ENCODE assay signal across 1 cellular context in the genomic region with DNA sequence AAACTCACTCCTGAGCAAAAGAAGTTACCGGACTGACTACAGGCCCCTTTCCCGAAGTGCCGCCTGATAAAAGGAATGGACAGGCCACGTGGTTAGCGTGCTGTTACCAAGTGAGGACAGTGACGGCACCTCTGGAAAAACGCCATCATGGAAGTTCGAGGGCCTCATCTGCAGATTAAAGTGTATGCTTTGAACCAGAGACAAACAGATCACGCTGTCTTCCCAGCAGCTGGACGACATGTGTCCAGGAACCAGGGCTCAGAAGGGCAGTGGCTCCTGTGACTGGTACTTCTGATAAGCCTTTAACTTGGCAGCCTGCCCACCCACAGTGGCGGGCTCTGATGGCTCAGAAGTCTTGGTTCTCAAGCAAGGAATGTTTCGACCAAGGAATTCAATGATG.
A peak's percentile ranks its signal among the peaks of the same experiment; 100 is the strongest.
TF ChIP-seq lines count a peak whose summit lies in the region.

No MANE protein-coding gene starts in this region.

TF ChIP-seq in HepG2, 621 proteins besides CTCF, POLR2A, EP300 and RAD21 (continued from another document):
- no peak for TF ChIP-seq MIER3 (CRISPR knock-in tag; IDR thresholded peaks at IDR 0.05; ENCODE audit: borderline replicate concordance)
- TF ChIP-seq ZNF614 (CRISPR knock-in tag; IDR thresholded peaks at IDR 0.05; ENCODE audit: borderline replicate concordance) = 0 out of 2 replicates have a peak, but pooled peaks have one; percentile 41
- TF ChIP-seq, protein P1, sequence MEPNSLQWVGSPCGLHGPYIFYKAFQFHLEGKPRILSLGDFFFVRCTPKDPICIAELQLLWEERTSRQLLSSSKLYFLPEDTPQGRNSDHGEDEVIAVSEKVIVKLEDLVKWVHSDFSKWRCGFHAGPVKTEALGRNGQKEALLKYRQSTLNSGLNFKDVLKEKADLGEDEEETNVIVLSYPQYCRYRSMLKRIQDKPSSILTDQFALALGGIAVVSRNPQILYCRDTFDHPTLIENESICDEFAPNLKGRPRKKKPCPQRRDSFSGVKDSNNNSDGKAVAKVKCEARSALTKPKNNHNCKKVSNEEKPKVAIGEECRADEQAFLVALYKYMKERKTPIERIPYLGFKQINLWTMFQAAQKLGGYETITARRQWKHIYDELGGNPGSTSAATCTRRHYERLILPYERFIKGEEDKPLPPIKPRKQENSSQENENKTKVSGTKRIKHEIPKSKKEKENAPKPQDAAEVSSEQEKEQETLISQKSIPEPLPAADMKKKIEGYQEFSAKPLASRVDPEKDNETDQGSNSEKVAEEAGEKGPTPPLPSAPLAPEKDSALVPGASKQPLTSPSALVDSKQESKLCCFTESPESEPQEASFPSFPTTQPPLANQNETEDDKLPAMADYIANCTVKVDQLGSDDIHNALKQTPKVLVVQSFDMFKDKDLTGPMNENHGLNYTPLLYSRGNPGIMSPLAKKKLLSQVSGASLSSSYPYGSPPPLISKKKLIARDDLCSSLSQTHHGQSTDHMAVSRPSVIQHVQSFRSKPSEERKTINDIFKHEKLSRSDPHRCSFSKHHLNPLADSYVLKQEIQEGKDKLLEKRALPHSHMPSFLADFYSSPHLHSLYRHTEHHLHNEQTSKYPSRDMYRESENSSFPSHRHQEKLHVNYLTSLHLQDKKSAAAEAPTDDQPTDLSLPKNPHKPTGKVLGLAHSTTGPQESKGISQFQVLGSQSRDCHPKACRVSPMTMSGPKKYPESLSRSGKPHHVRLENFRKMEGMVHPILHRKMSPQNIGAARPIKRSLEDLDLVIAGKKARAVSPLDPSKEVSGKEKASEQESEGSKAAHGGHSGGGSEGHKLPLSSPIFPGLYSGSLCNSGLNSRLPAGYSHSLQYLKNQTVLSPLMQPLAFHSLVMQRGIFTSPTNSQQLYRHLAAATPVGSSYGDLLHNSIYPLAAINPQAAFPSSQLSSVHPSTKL (CRISPR knock-in tag; IDR thresholded peaks at IDR 0.05) = peak; percentile 27; the same call in 1 of the 2 replicates
- TF ChIP-seq, protein P2, sequence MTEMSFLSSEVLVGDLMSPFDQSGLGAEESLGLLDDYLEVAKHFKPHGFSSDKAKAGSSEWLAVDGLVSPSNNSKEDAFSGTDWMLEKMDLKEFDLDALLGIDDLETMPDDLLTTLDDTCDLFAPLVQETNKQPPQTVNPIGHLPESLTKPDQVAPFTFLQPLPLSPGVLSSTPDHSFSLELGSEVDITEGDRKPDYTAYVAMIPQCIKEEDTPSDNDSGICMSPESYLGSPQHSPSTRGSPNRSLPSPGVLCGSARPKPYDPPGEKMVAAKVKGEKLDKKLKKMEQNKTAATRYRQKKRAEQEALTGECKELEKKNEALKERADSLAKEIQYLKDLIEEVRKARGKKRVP (CRISPR knock-in tag; IDR thresholded peaks at IDR 0.05) = peak in 1 of 2 experiments; percentile 58; a peak in 2 of 4 replicates
- 0 out of 2 replicates have a peak, but pooled peaks have one; percentile 21 for TF ChIP-seq TBX2 (CRISPR knock-in tag; IDR thresholded peaks at IDR 0.05; ENCODE audit: borderline replicate concordance)
- TF ChIP-seq, protein P3, sequence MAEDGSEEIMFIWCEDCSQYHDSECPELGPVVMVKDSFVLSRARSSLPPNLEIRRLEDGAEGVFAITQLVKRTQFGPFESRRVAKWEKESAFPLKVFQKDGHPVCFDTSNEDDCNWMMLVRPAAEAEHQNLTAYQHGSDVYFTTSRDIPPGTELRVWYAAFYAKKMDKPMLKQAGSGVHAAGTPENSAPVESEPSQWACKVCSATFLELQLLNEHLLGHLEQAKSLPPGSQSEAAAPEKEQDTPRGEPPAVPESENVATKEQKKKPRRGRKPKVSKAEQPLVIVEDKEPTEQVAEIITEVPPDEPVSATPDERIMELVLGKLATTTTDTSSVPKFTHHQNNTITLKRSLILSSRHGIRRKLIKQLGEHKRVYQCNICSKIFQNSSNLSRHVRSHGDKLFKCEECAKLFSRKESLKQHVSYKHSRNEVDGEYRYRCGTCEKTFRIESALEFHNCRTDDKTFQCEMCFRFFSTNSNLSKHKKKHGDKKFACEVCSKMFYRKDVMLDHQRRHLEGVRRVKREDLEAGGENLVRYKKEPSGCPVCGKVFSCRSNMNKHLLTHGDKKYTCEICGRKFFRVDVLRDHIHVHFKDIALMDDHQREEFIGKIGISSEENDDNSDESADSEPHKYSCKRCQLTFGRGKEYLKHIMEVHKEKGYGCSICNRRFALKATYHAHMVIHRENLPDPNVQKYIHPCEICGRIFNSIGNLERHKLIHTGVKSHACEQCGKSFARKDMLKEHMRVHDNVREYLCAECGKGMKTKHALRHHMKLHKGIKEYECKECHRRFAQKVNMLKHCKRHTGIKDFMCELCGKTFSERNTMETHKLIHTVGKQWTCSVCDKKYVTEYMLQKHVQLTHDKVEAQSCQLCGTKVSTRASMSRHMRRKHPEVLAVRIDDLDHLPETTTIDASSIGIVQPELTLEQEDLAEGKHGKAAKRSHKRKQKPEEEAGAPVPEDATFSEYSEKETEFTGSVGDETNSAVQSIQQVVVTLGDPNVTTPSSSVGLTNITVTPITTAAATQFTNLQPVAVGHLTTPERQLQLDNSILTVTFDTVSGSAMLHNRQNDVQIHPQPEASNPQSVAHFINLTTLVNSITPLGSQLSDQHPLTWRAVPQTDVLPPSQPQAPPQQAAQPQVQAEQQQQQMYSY (CRISPR knock-in tag; IDR thresholded peaks at IDR 0.05) = no peak
- TF ChIP-seq, protein P4, sequence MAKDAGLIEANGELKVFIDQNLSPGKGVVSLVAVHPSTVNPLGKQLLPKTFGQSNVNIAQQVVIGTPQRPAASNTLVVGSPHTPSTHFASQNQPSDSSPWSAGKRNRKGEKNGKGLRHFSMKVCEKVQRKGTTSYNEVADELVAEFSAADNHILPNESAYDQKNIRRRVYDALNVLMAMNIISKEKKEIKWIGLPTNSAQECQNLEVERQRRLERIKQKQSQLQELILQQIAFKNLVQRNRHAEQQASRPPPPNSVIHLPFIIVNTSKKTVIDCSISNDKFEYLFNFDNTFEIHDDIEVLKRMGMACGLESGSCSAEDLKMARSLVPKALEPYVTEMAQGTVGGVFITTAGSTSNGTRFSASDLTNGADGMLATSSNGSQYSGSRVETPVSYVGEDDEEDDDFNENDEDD (CRISPR knock-in tag; IDR thresholded peaks at IDR 0.05; ENCODE audit: borderline replicate concordance) = 0 out of 2 replicates have a peak, but pooled peaks have one; percentile 28
- TF ChIP-seq ZFP41 (CRISPR knock-in tag; IDR thresholded peaks at IDR 0.05; ENCODE audit: borderline replicate concordance) = no peak
TF ChIP-seq in HepG2: peak in this region for 40.
